ENCODE assay signal across 8 cellular contexts in the genomic region with DNA sequence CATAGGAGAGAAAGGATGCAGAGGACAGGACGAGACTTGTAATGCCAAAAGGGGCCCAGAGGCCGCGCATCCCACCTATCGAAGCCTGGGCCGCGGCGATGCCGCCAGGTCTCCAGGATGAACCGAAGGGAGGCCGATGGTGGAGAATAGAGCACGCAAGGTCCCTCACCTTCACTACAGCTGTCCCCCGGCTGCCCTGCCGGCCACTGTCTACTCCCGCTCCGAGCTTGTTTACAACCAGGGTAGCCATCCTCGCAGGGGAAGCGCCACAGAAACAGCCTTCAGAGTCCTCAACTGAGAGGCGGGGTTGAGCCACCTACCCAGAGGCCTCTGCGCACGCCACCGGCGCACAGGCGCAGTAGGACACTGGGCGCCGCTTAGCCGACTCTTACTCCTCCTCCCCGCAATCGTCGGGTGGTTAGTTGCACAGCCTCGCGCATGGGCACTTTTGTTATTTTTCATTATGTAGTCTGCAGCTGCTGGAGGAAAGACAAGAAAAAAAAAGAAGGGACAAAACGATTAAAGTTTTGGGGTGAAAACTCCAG. TPM values are rescaled to one million over a fixed set of nuclear protein-coding genes. Genes with fewer than 3 reads are reported as not detected.
A peak's percentile ranks its signal among the peaks of the same experiment; 100 is the strongest.
DNase-seq lines count a peak whose midpoint lies in the region; ATAC-seq and TF ChIP-seq lines count a peak whose summit lies in the region.

A gene (minus strand): TSS at position 309 of the 545 bp plus-strand sequence. CDS start 59 bp downstream, at position 250.

- TF ChIP-seq CTCF in AG10803 (conservative IDR thresholded peaks at IDR 0.05; ENCODE audit: low read length), result peak; percentile 14; the same call in 1 of the 2 replicates
- peak; percentile 16 for TF ChIP-seq CTCF in kidney epithelial cell (IDR thresholded peaks at IDR 0.05; ENCODE audit: insufficient read depth, low read length, poor library complexity, severe bottlenecking)

- no peaks in the 10 kb centered on the region for H3K36me3 ChIP-seq in kidney epithelial cell (ENCODE audit: control insufficient read depth, insufficient read depth, low read length)

- peak within 1 kb of the TSS; percentile 99 for H3K27ac Mint-ChIP-seq in central memory CD8-positive, alpha-beta T cell (ENCODE audit: low read depth)

- DNase-seq in AG10803 (ENCODE audit: low read depth), result peak; percentile 92
- DNase-seq in NCI-H345 treated with DMSO at 0.1 percent for 48 hours (lab: John Stamatoyannopoulos, UW; ENCODE audit: unreplicated experiment), result peak; percentile 93
- DNase-seq in activated CD4-positive, CD25-positive, alpha-beta regulatory T cell (lab: John Stamatoyannopoulos, UW), result peak; percentile 72 to 87 (median 80)
- peak; percentile 78 to 88 for DNase-seq in central memory CD8-positive, alpha-beta T cell (ENCODE audit: low spot score in 2 of 2)
- DNase-seq in kidney epithelial cell (ENCODE audit: low read depth), result peak; percentile 77
- peak; percentile 92 for DNase-seq in stimulated activated CD4-positive, alpha-beta T cell treated with anti-CD3 and anti-CD28 coated beads, Interleukin-15, amount 100 ng/mL, for 24 hours

- H3K9me3 Mint-ChIP-seq in central memory CD8-positive, alpha-beta T cell, result no peaks in the 10 kb centered on the region

- peaks cover 27% of the 10 kb centered on the region for H3K4me1 Mint-ChIP-seq in central memory CD8-positive, alpha-beta T cell

- no peaks in the 10 kb centered on the region for H3K27me3 Mint-ChIP-seq in central memory CD8-positive, alpha-beta T cell

- H3K27me3 ChIP-seq in kidney epithelial cell (ENCODE audit: control insufficient read depth, insufficient read depth, low read length), result no peaks in the 10 kb centered on the region

- ATAC-seq in GM19025 (IDR thresholded peaks at IDR 0.05; ENCODE audit: low read depth, unreplicated experiment) (peak; percentile 95), HG03342 (IDR thresholded peaks at IDR 0.05; ENCODE audit: unreplicated experiment) (peak; percentile 94)
- peak; percentile 95 for ATAC-seq in central memory CD8-positive, alpha-beta T cell (replicated peaks; ENCODE audit: extremely low read depth, poor library complexity, severe bottlenecking)

- H3K4me3 ChIP-seq in AG10803 (ENCODE audit: low read length) (peak within 1 kb of the TSS; percentile 97), kidney epithelial cell (ENCODE audit: low read depth, low read length) (peak within 1 kb of the TSS; percentile 85)

- H3K36me3 Mint-ChIP-seq in central memory CD8-positive, alpha-beta T cell (ENCODE audit: insufficient read depth), result peaks cover 37% of the 10 kb centered on the region

- peak within 1 kb of the TSS; percentile 98 for H3K4me3 Mint-ChIP-seq in central memory CD8-positive, alpha-beta T cell

RNA-seq across cellular contexts. Expression of the gene that starts here (rescaled TPM):
- 9.9 and 10.8 TPM in 2 replicates for total RNA-seq in kidney epithelial cell

Comparison
In these comparisons a context has a peak if more than half of its experiments do, and no peak if none do; other contexts are left out.
1. Peak in every context shown above with its lines: DNase-seq, ATAC-seq and H3K4me3 ChIP-seq.